37 cellular contexts compared by ENCODE assay signal in the genomic region with DNA sequence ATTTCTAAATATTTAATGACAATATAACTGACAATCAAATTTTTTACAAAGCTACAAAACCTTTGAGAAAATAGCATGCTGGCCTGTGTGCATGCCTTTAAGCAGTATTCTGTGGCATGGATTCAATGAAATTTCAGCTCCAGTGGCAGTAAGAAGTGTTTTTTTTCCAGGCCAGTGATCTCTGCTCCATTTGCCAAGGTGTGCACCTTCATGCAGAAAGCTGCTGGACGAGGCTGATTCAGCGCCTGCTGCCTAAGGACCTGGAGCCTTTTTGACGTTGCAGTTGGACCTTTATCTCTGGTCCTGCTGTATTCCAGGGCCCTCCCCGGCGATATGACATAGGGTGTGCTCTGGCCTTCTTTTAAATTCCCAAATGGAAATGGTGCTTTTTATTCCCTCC. TPM values are rescaled to one million over a fixed set of nuclear protein-coding genes. Genes with fewer than 3 reads are reported as not detected.
"Had no signal": no experiment of that assay in that cellular context is flagged by ENCODE, and none has a peak within 500 bp of the region (broad histone marks: within the 10 kb centered on the region; RNA-seq: fewer than 3 reads in every experiment).

No MANE protein-coding gene starts in this region.

- ATAC-seq: activated naive CD4-positive, alpha-beta T cell treated with anti-CD3 and anti-CD28 coated beads, Interleukin-2, amount 50 U/mL, for 72 hours; activated T-cell treated with anti-CD3 and anti-CD28 coated beads, Interleukin-2, amount 50 U/mL, for 4 hours; body of pancreas had no signal

- H3K4me1 Mint-ChIP-seq: activated B cell treated with CpG ODN at 0.5 μM for 24 hours had no signal

- H3K9me3 Mint-ChIP-seq: activated B cell treated with CpG ODN at 0.5 μM for 24 hours; activated CD4-positive, alpha-beta memory T cell treated with anti-CD3 and anti-CD28 coated beads for 36 hours; activated naive CD4-positive, alpha-beta T cell treated with anti-CD3 and anti-CD28 coated beads for 36 hours; activated naive CD4-positive, alpha-beta T cell treated with anti-CD3 and anti-CD28 coated beads, Interleukin-2, amount 50 U/mL, for 72 hours; activated T-cell treated with anti-CD3 and anti-CD28 coated beads, Interleukin-2, amount 50 U/mL, for 4 hours; activated T-helper 1 cell treated with anti-CD3 and anti-CD28 coated beads, Interleukin-12 subunit alpha, Interleukin-12 subunit beta, Interleukin-2, Interleukin-4 antibody, amounts not matched to agents 30 ng/mL and 10 ng/mL and 1 ng/mL, durations not matched to agents 14 hours and 24 hours and 36 hours had no signal

- H3K36me3 Mint-ChIP-seq: activated CD4-positive, alpha-beta memory T cell treated with anti-CD3 and anti-CD28 coated beads for 36 hours; activated naive CD4-positive, alpha-beta T cell treated with anti-CD3 and anti-CD28 coated beads, Interleukin-2, amount 50 U/mL, for 72 hours had no signal

- H3K4me1 ChIP-seq: adrenal gland, body of pancreas, breast epithelium had no signal

- H3K27me3 ChIP-seq: adrenal gland, body of pancreas, breast epithelium, MG63 had no signal

- H3K4me3 Mint-ChIP-seq: activated B cell treated with CpG ODN at 0.5 μM for 24 hours; activated CD4-positive, alpha-beta memory T cell treated with anti-CD3 and anti-CD28 coated beads for 36 hours; activated naive CD4-positive, alpha-beta T cell treated with anti-CD3 and anti-CD28 coated beads for 36 hours; activated T-cell treated with anti-CD3 and anti-CD28 coated beads, Interleukin-2, amount 50 U/mL, for 4 hours; activated T-helper 1 cell treated with anti-CD3 and anti-CD28 coated beads, Interleukin-12 subunit alpha, Interleukin-12 subunit beta, Interleukin-2, Interleukin-4 antibody, amounts not matched to agents 30 ng/mL and 10 ng/mL and 1 ng/mL, durations not matched to agents 14 hours and 24 hours and 36 hours had no signal

- H3K27ac Mint-ChIP-seq: activated B cell treated with CpG ODN at 0.5 μM for 24 hours; activated CD4-positive, alpha-beta memory T cell treated with anti-CD3 and anti-CD28 coated beads for 36 hours; activated naive CD4-positive, alpha-beta T cell treated with anti-CD3 and anti-CD28 coated beads for 36 hours; activated naive CD4-positive, alpha-beta T cell treated with anti-CD3 and anti-CD28 coated beads, Interleukin-2, amount 50 U/mL, for 72 hours; activated T-helper 1 cell treated with anti-CD3 and anti-CD28 coated beads, Interleukin-12 subunit alpha, Interleukin-12 subunit beta, Interleukin-2, Interleukin-4 antibody, amounts not matched to agents 30 ng/mL and 10 ng/mL and 1 ng/mL, durations not matched to agents 14 hours and 24 hours and 36 hours had no signal

- H3K4me3 ChIP-seq: adrenal gland, body of pancreas, breast epithelium, MG63 had no signal

- H3K9me3 ChIP-seq: adrenal gland, body of pancreas, breast epithelium, MG63 had no signal

- H3K36me3 ChIP-seq: adrenal gland, breast epithelium, MG63 had no signal

- DNase-seq: activated B cell treated with CpG ODN at 0.5 μM for 24 hours; activated CD4-positive, alpha-beta memory T cell treated with anti-CD3 and anti-CD28 coated beads for 36 hours; activated CD4-positive, alpha-beta T cell treated with anti-CD3 and anti-CD28 coated beads for 4 hours; activated CD4-positive, alpha-beta T cell treated with anti-CD3 and anti-CD28 coated beads, Interleukin-2, amount 50 U/mL, for 1 hour; activated CD4-positive, CD25-positive, alpha-beta regulatory T cell treated with anti-CD3 and anti-CD28 coated beads, Interleukin-2, amount 50 U/mL, for 72 hours; activated CD8-positive, alpha-beta memory T cell treated with anti-CD3 and anti-CD28 coated beads, Interleukin-2, amount 50 U/mL, for 4 hours; activated gamma-delta T cell treated with Interleukin-2 at 50 U/mL for 16 hours; activated naive CD4-positive, alpha-beta T cell treated with anti-CD3 and anti-CD28 coated beads for 36 hours; activated T-cell treated with anti-CD3 and anti-CD28 coated beads for 4 hours; activated T-cell treated with anti-CD3 and anti-CD28 coated beads, Interleukin-2, amount 50 U/mL, for 4 hours; adrenal gland; body of pancreas; Karpas-422; KBM-7; MG63; NCI-H1048; NCI-H1105 treated with DMSO at 0.1 percent for 48 hours; NCI-H1436 treated with DMSO at 0.1 percent for 48 hours; NCI-H1694 treated with DMSO at 0.1 percent for 48 hours; NCI-H2029 treated with DMSO at 0.1 percent for 48 hours; NCI-H2107; NCI-H2171 treated with DMSO at 0.1 percent for 48 hours; NCI-H2227 treated with DMSO at 0.1 percent for 48 hours; NCI-H524 treated with DMSO at 0.1 percent for 48 hours; OCI-M1; Right ventricle myocardium superior; SW 1271; T-helper 1 cell; T-helper 2 cell; T-helper 9 cell had no signal

- H3K27ac ChIP-seq: adrenal gland, body of pancreas, breast epithelium, VCaP had no signal

- H3K27me3 Mint-ChIP-seq: activated B cell treated with CpG ODN at 0.5 μM for 24 hours had no signal

RNA-seq across cellular contexts. Expression of a gene that starts 26.6 kb away (rescaled TPM):
- total RNA-seq: activated B cell treated with CpG ODN at 0.5 μM for 24 hours; activated CD4-positive, alpha-beta memory T cell treated with anti-CD3 and anti-CD28 coated beads for 36 hours; activated naive CD4-positive, alpha-beta T cell treated with anti-CD3 and anti-CD28 coated beads for 36 hours; activated naive CD4-positive, alpha-beta T cell treated with anti-CD3 and anti-CD28 coated beads, Interleukin-2, amount 50 U/mL, for 72 hours; activated T-cell treated with anti-CD3 and anti-CD28 coated beads, Interleukin-2, amount 50 U/mL, for 4 hours; activated T-helper 1 cell treated with anti-CD3 and anti-CD28 coated beads, Interleukin-12 subunit alpha, Interleukin-12 subunit beta, Interleukin-2, Interleukin-4 antibody, amounts not matched to agents 30 ng/mL and 10 ng/mL and 1 ng/mL, durations not matched to agents 14 hours and 24 hours and 36 hours; astrocyte; body of pancreas; chondrocyte; NCI-H460 had no signal
